12 cellular contexts compared by ENCODE assay signal in genomic region chr12:45183263-45183662, GRCh38. TPM values are rescaled to one million over a fixed set of nuclear protein-coding genes. Genes with fewer than 3 reads are reported as not detected.
A peak's percentile ranks its signal among the peaks of the same experiment; 100 is the strongest.
DNase-seq lines count a peak whose midpoint lies in the region; ATAC-seq and TF ChIP-seq lines count a peak whose summit lies in the region.
"Had no signal": no experiment of that assay in that cellular context is flagged by ENCODE, and none has a peak within 500 bp of the region (broad histone marks: within the 10 kb centered on the region; RNA-seq: fewer than 3 reads in every experiment).

No MANE protein-coding gene starts in this region.

- DNase-seq in SIG-M5 treated with dmso at 0.1 percent for 504 hours (lab: John Stamatoyannopoulos, UW; ENCODE audit: unreplicated experiment), result peak; percentile 23
- DNase-seq in SIG-M5 (lab: John Stamatoyannopoulos, UW), result no peak
- no peak for DNase-seq in RWPE2 (ENCODE audit: low spot score)
- DNase-seq in fibroblast of peridontal ligament (ENCODE audit: extremely low read depth), result peak; percentile 69
- DNase-seq in tibial artery, result no peak
- DNase-seq in activated CD4-positive, alpha-beta memory T cell treated with anti-CD3 and anti-CD28 coated beads, Interleukin-2, amount 10 ng/mL, durations not matched to agents 7 days and 5 days, result no peak
- no peak for DNase-seq in cerebellar cortex (ENCODE audit: low spot score)
- DNase-seq: gastrocnemius medialis, NCI-H510A treated with DMSO at 0.1 percent for 48 hours, right cardiac atrium had no signal

- intact Hi-C loops in tibial artery (cut with DNase I; ENCODE audit: low total_unique reads), result loop anchor here (5.0 kb wide), 1 partner anchor 204 kb away; no protein-coding TSS in a partner anchor

- peaks cover 8% of the 10 kb centered on the region for H3K36me3 Mint-ChIP-seq in activated CD4-positive, alpha-beta memory T cell treated with anti-CD3 and anti-CD28 coated beads, Interleukin-2, amount 10 ng/mL, durations not matched to agents 7 days and 5 days (ENCODE audit: low read depth)

- no peak for ATAC-seq in RWPE2 (ENCODE audit: low read depth)
- no peak for ATAC-seq in GM19463 (IDR thresholded peaks at IDR 0.05; ENCODE audit: unreplicated experiment)
- ATAC-seq: gastrocnemius medialis, right cardiac atrium had no signal

- no peaks in the 10 kb centered on the region for H3K27me3 Mint-ChIP-seq in activated CD4-positive, alpha-beta memory T cell treated with anti-CD3 and anti-CD28 coated beads, Interleukin-2, amount 10 ng/mL, durations not matched to agents 7 days and 5 days
- H3K27me3 Mint-ChIP-seq: B cell had no signal

- no peak overlapping the region for H3K4me3 ChIP-seq in RWPE2 (ENCODE audit: severe bottlenecking)
- H3K4me3 ChIP-seq in tibial artery, result no peak overlapping the region
- H3K4me3 ChIP-seq: gastrocnemius medialis had no signal

- H3K4me1 Mint-ChIP-seq in activated CD4-positive, alpha-beta memory T cell treated with anti-CD3 and anti-CD28 coated beads, Interleukin-2, amount 10 ng/mL, durations not matched to agents 7 days and 5 days, result no peaks in the 10 kb centered on the region

- H3K27ac Mint-ChIP-seq in activated CD4-positive, alpha-beta memory T cell treated with anti-CD3 and anti-CD28 coated beads, Interleukin-2, amount 10 ng/mL, durations not matched to agents 7 days and 5 days, result no peak overlapping the region
- H3K27ac Mint-ChIP-seq: B cell had no signal

- H3K4me1 ChIP-seq in RWPE2 (ENCODE audit: insufficient read depth, poor library complexity, severe bottlenecking), result no peaks in the 10 kb centered on the region
- peaks cover 0 to 4% (median 0%) of the 10 kb centered on the region in 4 donors for H3K4me1 ChIP-seq in tibial artery

- TF ChIP-seq CTCF in RWPE2 (IDR thresholded peaks at IDR 0.05; ENCODE audit: poor library complexity, severe bottlenecking) (peak; percentile 61), tibial artery (IDR thresholded peaks at IDR 0.05) (peak; percentile 49 to 54)

- H3K9me3 ChIP-seq in RWPE2 (ENCODE audit: severe bottlenecking) (peaks cover 3% of the 10 kb centered on the region), tibial artery (peaks cover under 1 to 13% (median 6%) of the 10 kb centered on the region in 3 donors)

- POLR2A ChIA-PET in activated CD4-positive, alpha-beta memory T cell treated with anti-CD3 and anti-CD28 coated beads, Interleukin-2, amount 10 ng/mL, durations not matched to agents 7 days and 5 days (lab: Charles Lee), result no interaction called here

- CTCF ChIA-PET in activated CD4-positive, alpha-beta memory T cell treated with anti-CD3 and anti-CD28 coated beads, Interleukin-2, amount 10 ng/mL, durations not matched to agents 7 days and 5 days (lab: Charles Lee), result interaction anchor here (0.8 kb wide), 1 partner anchor 206 kb away, joined by 3 read pairs; no protein-coding TSS in a partner anchor

- H3K36me3 ChIP-seq in RWPE2 (ENCODE audit: low read depth) (no peaks in the 10 kb centered on the region), tibial artery (peaks cover 0 to 15% (median 0%) of the 10 kb centered on the region in 3 donors)
- H3K36me3 ChIP-seq: gastrocnemius medialis had no signal

- H3K27ac ChIP-seq in RWPE2 (ENCODE audit: poor library complexity, severe bottlenecking) (no peak overlapping the region), tibial artery (no peak overlapping the region)
- H3K27ac ChIP-seq: gastrocnemius medialis had no signal

- H3K27me3 ChIP-seq in RWPE2 (ENCODE audit: insufficient read depth, poor library complexity, severe bottlenecking) (no peaks in the 10 kb centered on the region), tibial artery (no peaks in the 10 kb centered on the region)
- H3K27me3 ChIP-seq: gastrocnemius medialis had no signal

- peaks cover 12% of the 10 kb centered on the region for H3K9me3 Mint-ChIP-seq in activated CD4-positive, alpha-beta memory T cell treated with anti-CD3 and anti-CD28 coated beads, Interleukin-2, amount 10 ng/mL, durations not matched to agents 7 days and 5 days

- H3K4me3 Mint-ChIP-seq in activated CD4-positive, alpha-beta memory T cell treated with anti-CD3 and anti-CD28 coated beads, Interleukin-2, amount 10 ng/mL, durations not matched to agents 7 days and 5 days, result no peak overlapping the region
- H3K4me3 Mint-ChIP-seq: B cell had no signal

RNA-seq across cellular contexts. Expression of gene ANO6, which starts 32.6 kb away (rescaled TPM):
- 10 to 100 TPM; 29.2 to 29.8 TPM for total RNA-seq in activated CD4-positive, alpha-beta memory T cell treated with anti-CD3 and anti-CD28 coated beads, Interleukin-2, amount 10 ng/mL, durations not matched to agents 7 days and 5 days

Comparison
In these comparisons a context has a peak if more than half of its experiments do, and no peak if none do; other contexts are left out.
1. DNase-seq: peak in SIG-M5 treated with dmso at 0.1 percent for 504 hours (single experiment) and fibroblast of peridontal ligament (single experiment); none in SIG-M5 (single experiment), RWPE2 (single experiment), tibial artery (0 of 2), activated CD4-positive, alpha-beta memory T cell treated with anti-CD3 and anti-CD28 coated beads, Interleukin-2, amount 10 ng/mL, durations not matched to agents 7 days and 5 days (single experiment) and cerebellar cortex (single experiment).